In genomic region chr11:61533039-61533375, GRCh38 we compare ENCODE assay signal across 21 cellular contexts. TPM values are rescaled to one million over a fixed set of nuclear protein-coding genes. Genes with fewer than 3 reads are reported as not detected.
"Had no signal": no experiment of that assay in that cellular context is flagged by ENCODE, and none has a peak within 500 bp of the region (broad histone marks: within the 10 kb centered on the region; RNA-seq: fewer than 3 reads in every experiment).

No MANE protein-coding gene starts in this region.

- DNase-seq: IMR-90; Kasumi-1; KG1; MV-4-11; NCI-H1048; NCI-H1105; NCI-H1436 treated with DMSO at 0.1 percent for 48 hours; NCI-H1694; NCI-H2171 treated with DMSO at 0.1 percent for 48 hours; NCI-H446 treated with DMSO at 0.1 percent for 48 hours; NCI-H82; NK-92 treated with Interleukin-12 subunit alpha and Interleukin-12 subunit beta, amount 100 ng/mL, for 24 hours; OCI-M1; Right ventricle myocardium superior; RPMI8226; SIG-M5 had no signal

- H3K4me1 ChIP-seq: SJSA1 had no signal

- H3K36me3 ChIP-seq: SJSA1 had no signal

- FAIRE-seq: HepG2, RCC 7860 had no signal

- H3K9me3 ChIP-seq: SJSA1 had no signal

- H3K4me3 ChIP-seq: SJSA1, SK-N-MC had no signal

- H3K27ac ChIP-seq: SJSA1, SK-N-MC had no signal

RNA-seq across cellular contexts. Expression of gene LRRC10B, which starts 24.5 kb away (rescaled TPM):
- total RNA-seq: HepG2, HT1080, IMR-90, SJSA1 had no signal
- polyA plus RNA-seq: HepG2, IMR-90 had no signal

RNA-seq across cellular contexts. Expression of gene SYT7, which starts 47.9 kb away (rescaled TPM):
- total RNA-seq: SJSA1 had no signal
